ENCODE assay signal across 9 cellular contexts in the genomic region with DNA sequence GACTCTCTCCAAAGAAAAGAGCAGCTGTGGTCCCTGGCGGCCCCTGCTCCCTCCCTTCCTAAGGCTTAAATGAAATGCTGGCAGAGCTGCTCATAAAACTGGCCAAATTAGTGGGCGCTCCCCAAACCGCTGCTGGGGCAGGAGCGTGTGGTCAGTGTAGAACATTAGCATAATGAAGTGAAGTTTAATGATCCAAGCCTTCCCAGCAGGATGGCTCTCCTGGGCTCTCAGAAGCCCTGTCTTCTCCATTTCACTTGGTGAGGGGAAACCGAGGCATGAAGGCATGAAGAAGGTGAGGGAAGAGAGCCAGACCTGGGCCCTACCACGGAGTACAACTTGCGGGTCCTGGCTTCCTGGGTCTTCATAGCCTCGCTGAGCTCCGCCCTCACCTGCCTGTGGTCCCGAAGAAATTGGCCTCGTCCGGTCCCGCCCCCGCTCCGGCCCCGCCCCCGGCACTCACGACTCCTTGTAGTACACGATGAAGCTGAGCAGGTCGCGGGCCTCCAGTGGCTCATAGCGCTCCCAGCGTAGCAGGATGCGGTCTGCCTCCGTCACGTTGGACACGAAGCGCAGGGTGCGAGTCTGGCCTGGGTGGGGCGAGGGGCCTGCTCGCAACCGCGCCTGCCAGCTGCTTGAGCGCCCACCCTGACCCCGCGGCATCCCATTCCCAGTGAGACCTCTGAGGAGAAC. TPM values are rescaled to one million over a fixed set of nuclear protein-coding genes. Genes with fewer than 3 reads are reported as not detected.
A peak's percentile ranks its signal among the peaks of the same experiment; 100 is the strongest.
DNase-seq lines count a peak whose midpoint lies in the region; ATAC-seq and TF ChIP-seq lines count a peak whose summit lies in the region.
"Had no signal": no experiment of that assay in that cellular context is flagged by ENCODE, and none has a peak within 500 bp of the region (broad histone marks: within the 10 kb centered on the region; RNA-seq: fewer than 3 reads in every experiment).

No MANE protein-coding gene starts in this region.

- DNase-seq in GM12865 (ENCODE audit: low read depth) (peak; percentile 25), endodermal cell (peak; percentile 93), middle frontal gyrus (ENCODE audit: extremely low spot score, low spot score) (no peak), nucleus accumbens (lab: John Stamatoyannopoulos, UW) (no peak)
- peak in 2 of 3 experiments; percentile 49 to 55 for DNase-seq in activated CD8-positive, alpha-beta memory T cell treated with anti-CD3 and anti-CD28 coated beads for 48 hours (ENCODE audit: low read depth in 2 of 3, low spot score in 2 of 3)
- peak; percentile 45 to 74 for DNase-seq in stimulated activated CD4-positive, alpha-beta T cell treated with anti-CD3 and anti-CD28 coated beads, Interleukin-15, amount 100 ng/mL, for 48 hours (ENCODE audit: low read depth in 2 of 2)
- DNase-seq: MV-4-11 had no signal

- H3K36me3 Mint-ChIP-seq in endodermal cell (ENCODE audit: low read depth): no peaks in the 10 kb centered on the region

- H3K9me3 Mint-ChIP-seq in endodermal cell: no peaks in the 10 kb centered on the region

- ATAC-seq in HG03175 (IDR thresholded peaks at IDR 0.05; ENCODE audit: unreplicated experiment): no peak
- ATAC-seq in GM19328 (IDR thresholded peaks at IDR 0.05; ENCODE audit: unreplicated experiment): no peak

- H3K4me3 Mint-ChIP-seq in endodermal cell: peak overlapping the region; percentile 45

- no peak overlapping the region for H3K27ac ChIP-seq in endodermal cell (ENCODE audit: low read depth, low read length)

- no peaks in the 10 kb centered on the region for H3K9me3 ChIP-seq in endodermal cell (ENCODE audit: control insufficient read depth, low read length)

- H3K4me3 ChIP-seq in GM12865 (ENCODE audit: low read depth, low read length): no peak overlapping the region
- peak overlapping the region; percentile 24 for H3K4me3 ChIP-seq in endodermal cell (ENCODE audit: low read length)

- H3K36me3 ChIP-seq in endodermal cell (ENCODE audit: control insufficient read depth, insufficient read depth, low read length): no peaks in the 10 kb centered on the region

- TF ChIP-seq CTCF in GM12865 (IDR thresholded peaks at IDR 0.05; ENCODE audit: insufficient read depth, low read depth, low read length, missing control alignments): no peak
- no peak for TF ChIP-seq CTCF in endodermal cell (conservative IDR thresholded peaks at IDR 0.05)

- no peaks in the 10 kb centered on the region for H3K4me1 ChIP-seq in endodermal cell (ENCODE audit: control insufficient read depth, insufficient read depth, low read length)

- H3K27me3 Mint-ChIP-seq in endodermal cell (ENCODE audit: insufficient read depth): peaks cover 99% of the 10 kb centered on the region

- peaks cover 99% of the 10 kb centered on the region for H3K27me3 ChIP-seq in endodermal cell (ENCODE audit: control insufficient read depth, insufficient read depth, low read length, poor library complexity, severe bottlenecking)

- H3K27ac Mint-ChIP-seq in endodermal cell: no peak overlapping the region

- 18 to 24% methylated on average over 21 to 36 of the region's 36 CpGs for WGBS in endodermal cell (ENCODE audit: insufficient coverage in 1 of 2, insufficient read length in 1 of 2), 2 experiments

- H3K9ac ChIP-seq in endodermal cell (ENCODE audit: extremely low read depth, low read length, poor library complexity, severe bottlenecking): no peak overlapping the region

- H3K4me1 Mint-ChIP-seq in endodermal cell: peaks cover 12% of the 10 kb centered on the region

RNA-seq across cellular contexts. Expression of gene INSRR, which starts 10.3 kb away (rescaled TPM):
- total RNA-seq in endodermal cell: under 1 TPM; 0.07 to 0.09 TPM
- 0.11 TPM for polyA plus RNA-seq in endodermal cell (2013, experiment 1 of 2)
- polyA plus RNA-seq in endodermal cell (2013, experiment 2 of 2): 0.08 TPM

RNA-seq across cellular contexts. Expression of gene NTRK1, which starts 12.1 kb away (rescaled TPM):
- under 1 TPM; 0.44 to 0.82 TPM for total RNA-seq in endodermal cell
- polyA plus RNA-seq in endodermal cell (2013, experiment 1 of 2): 3.1 TPM
- polyA plus RNA-seq in endodermal cell (2013, experiment 2 of 2): 2.0 TPM

RNA-seq across cellular contexts. Expression of gene SH2D2A, which starts 32.0 kb away (rescaled TPM):
- 1 to 10 TPM; 2.4 to 7.7 TPM for total RNA-seq in endodermal cell
- polyA plus RNA-seq in endodermal cell (2013, experiment 1 of 2): 3.0 TPM
- 1.9 TPM for polyA plus RNA-seq in endodermal cell (2013, experiment 2 of 2)

RNA-seq across cellular contexts. Expression of gene PEAR1, which starts 44.9 kb away (rescaled TPM):
- total RNA-seq in endodermal cell: under 1 TPM; 0.29 to 0.53 TPM
- 2.1 TPM for polyA plus RNA-seq in endodermal cell (2013, experiment 1 of 2)
- 2.3 TPM for polyA plus RNA-seq in endodermal cell (2013, experiment 2 of 2)

Comparison
In these comparisons a context has a peak if more than half of its experiments do, and no peak if none do; other contexts are left out.
1. DNase-seq: peak in GM12865 (single experiment), activated CD8-positive, alpha-beta memory T cell treated with anti-CD3 and anti-CD28 coated beads for 48 hours (2 of 3), endodermal cell (single experiment) and stimulated activated CD4-positive, alpha-beta T cell treated with anti-CD3 and anti-CD28 coated beads, Interleukin-15, amount 100 ng/mL, for 48 hours (2 of 2); none in middle frontal gyrus (single experiment) and nucleus accumbens (0 of 56).